1 cellular context compared by ENCODE assay signal in the genomic region with DNA sequence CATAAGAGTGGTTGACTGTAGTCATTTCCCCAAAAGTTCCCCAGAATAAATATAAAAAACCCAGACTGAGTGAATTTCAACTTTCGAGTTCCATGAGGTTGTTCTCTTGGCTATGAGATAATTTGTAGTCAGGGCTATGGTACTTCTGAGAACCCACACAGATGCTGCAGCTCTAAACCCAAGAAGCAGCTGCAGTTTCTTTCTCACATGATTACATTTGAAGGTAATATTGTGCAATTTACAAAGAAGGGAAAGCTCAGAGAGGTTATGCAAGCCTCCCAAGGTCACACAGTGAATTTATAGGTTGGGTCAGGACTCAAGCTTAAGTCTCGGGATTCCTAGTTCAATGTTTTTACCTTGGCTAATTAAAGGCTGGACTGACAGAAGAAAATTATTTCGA.
TF ChIP-seq lines count a peak whose summit lies in the region.

No MANE protein-coding gene starts in this region.

TF ChIP-seq in GM12878, 131 proteins besides CTCF, POLR2A, EP300 and RAD21 (continued from another document and continues in another):
- TF ChIP-seq, protein P1, sequence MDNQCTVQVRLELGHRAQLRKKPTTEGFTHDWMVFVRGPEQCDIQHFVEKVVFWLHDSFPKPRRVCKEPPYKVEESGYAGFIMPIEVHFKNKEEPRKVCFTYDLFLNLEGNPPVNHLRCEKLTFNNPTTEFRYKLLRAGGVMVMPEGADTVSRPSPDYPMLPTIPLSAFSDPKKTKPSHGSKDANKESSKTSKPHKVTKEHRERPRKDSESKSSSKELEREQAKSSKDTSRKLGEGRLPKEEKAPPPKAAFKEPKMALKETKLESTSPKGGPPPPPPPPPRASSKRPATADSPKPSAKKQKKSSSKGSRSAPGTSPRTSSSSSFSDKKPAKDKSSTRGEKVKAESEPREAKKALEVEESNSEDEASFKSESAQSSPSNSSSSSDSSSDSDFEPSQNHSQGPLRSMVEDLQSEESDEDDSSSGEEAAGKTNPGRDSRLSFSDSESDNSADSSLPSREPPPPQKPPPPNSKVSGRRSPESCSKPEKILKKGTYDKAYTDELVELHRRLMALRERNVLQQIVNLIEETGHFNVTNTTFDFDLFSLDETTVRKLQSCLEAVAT (IDR thresholded peaks at IDR 0.05), result no peak
- TF ChIP-seq PAX5 (IDR thresholded peaks at IDR 0.05; ENCODE audit: borderline replicate concordance, low read depth, low read length) (no peak), IRF4 (IDR thresholded peaks at IDR 0.05; ENCODE audit: low read depth, low read length) (no peak), PML (IDR thresholded peaks at IDR 0.05; ENCODE audit: low read length) (no peak), MEF2B (IDR thresholded peaks at IDR 0.05; ENCODE audit: partially characterized antibody, poor library complexity, severe bottlenecking) (no peak), CHD2 (IDR thresholded peaks at IDR 0.05; ENCODE audit: borderline replicate concordance, low read depth, low read length) (no peak), ZBED1 (IDR thresholded peaks at IDR 0.05; ENCODE audit: borderline replicate concordance) (peak; percentile 74; the same call in 1 of the 2 replicates), RAD51 (IDR thresholded peaks at IDR 0.05) (no peak), FOS (IDR thresholded peaks at IDR 0.05; ENCODE audit: borderline replicate concordance, extremely low read depth, insufficient read length) (no peak), TAF1 (IDR thresholded peaks at IDR 0.05; ENCODE audit: borderline replicate concordance, low read depth, low read length) (no peak), MTA3 (IDR thresholded peaks at IDR 0.05; ENCODE audit: borderline replicate concordance, low read length) (peak; percentile 32; the same call in 1 of the 2 replicates), CUX1 (IDR thresholded peaks at IDR 0.05; ENCODE audit: insufficient replicate concordance, low read depth, low read length) (no peak), STAT3 (IDR thresholded peaks at IDR 0.05; ENCODE audit: low read depth, low read length) (no peak), SKIL (IDR thresholded peaks at IDR 0.05; ENCODE audit: low read depth, poor library complexity, severe bottlenecking) (no peak), ATF7 (IDR thresholded peaks at IDR 0.05; ENCODE audit: low read depth) (peak; percentile 57), SIN3A (IDR thresholded peaks at IDR 0.05; ENCODE audit: low read depth, low read length) (no peak), RCOR1 (conservative IDR thresholded peaks at IDR 0.05; ENCODE audit: low read depth, low read length) (no peak), CEBPB (IDR thresholded peaks at IDR 0.05; ENCODE audit: borderline replicate concordance in 1 of 2, low read depth in 2 of 2, low read length in 2 of 2) (peak; percentile 71 to 82; a peak in 3 of 4 replicates), EZH2 (IDR thresholded peaks at IDR 0.05; ENCODE audit: borderline replicate concordance, control insufficient read depth, low read depth, low read length) (no peak), MEF2A (IDR thresholded peaks at IDR 0.05; ENCODE audit: insufficient read depth, low read depth, low read length) (0 out of 2 replicates have a peak, but pooled peaks have one; percentile 55), SMARCA5 (IDR thresholded peaks at IDR 0.05) (peak; percentile 96), KDM1A (IDR thresholded peaks at IDR 0.05; ENCODE audit: borderline replicate concordance) (no peak), POU2F2 (IDR thresholded peaks at IDR 0.05; ENCODE audit: borderline replicate concordance, low read depth, low read length) (no peak), BACH1 (IDR thresholded peaks at IDR 0.05; ENCODE audit: borderline replicate concordance) (no peak), FOXM1 (IDR thresholded peaks at IDR 0.05; ENCODE audit: low read depth, low read length) (peak; percentile 54; the same call in 1 of the 2 replicates), NR2C1 (IDR thresholded peaks at IDR 0.05) (no peak), CREM (IDR thresholded peaks at IDR 0.05; ENCODE audit: low read depth) (peak; percentile 68), ELK1 (IDR thresholded peaks at IDR 0.05; ENCODE audit: low read depth, low read length) (no peak), NRF1 (conservative IDR thresholded peaks at IDR 0.05; ENCODE audit: low read depth, low read length) (no peak), CHD1 (IDR thresholded peaks at IDR 0.05; ENCODE audit: low read depth, low read length) (no peak), ATF2 (IDR thresholded peaks at IDR 0.05; ENCODE audit: low read length) (peak; percentile 86), GATAD2B (conservative IDR thresholded peaks at IDR 0.05; ENCODE audit: low read depth) (0 out of 2 replicates have a peak, but pooled peaks have one; percentile 19), ETV6 (conservative IDR thresholded peaks at IDR 0.05 in 1 of 2, IDR thresholded peaks at IDR 0.05 in 1 of 2; ENCODE audit: borderline replicate concordance in 1 of 2, low read depth in 1 of 2) (peak in 1 of 2 experiments; percentile 45; a peak in 1 of 4 replicates), ATF3 (IDR thresholded peaks at IDR 0.05; ENCODE audit: borderline replicate concordance, extremely low read depth, low read depth, low read length) (no peak)
- TF ChIP-seq, protein P2, sequence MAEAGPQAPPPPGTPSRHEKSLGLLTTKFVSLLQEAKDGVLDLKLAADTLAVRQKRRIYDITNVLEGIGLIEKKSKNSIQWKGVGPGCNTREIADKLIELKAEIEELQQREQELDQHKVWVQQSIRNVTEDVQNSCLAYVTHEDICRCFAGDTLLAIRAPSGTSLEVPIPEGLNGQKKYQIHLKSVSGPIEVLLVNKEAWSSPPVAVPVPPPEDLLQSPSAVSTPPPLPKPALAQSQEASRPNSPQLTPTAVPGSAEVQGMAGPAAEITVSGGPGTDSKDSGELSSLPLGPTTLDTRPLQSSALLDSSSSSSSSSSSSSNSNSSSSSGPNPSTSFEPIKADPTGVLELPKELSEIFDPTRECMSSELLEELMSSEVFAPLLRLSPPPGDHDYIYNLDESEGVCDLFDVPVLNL (IDR thresholded peaks at IDR 0.05; ENCODE audit: low read depth, low read length), result no peak
- TF ChIP-seq, protein P3, sequence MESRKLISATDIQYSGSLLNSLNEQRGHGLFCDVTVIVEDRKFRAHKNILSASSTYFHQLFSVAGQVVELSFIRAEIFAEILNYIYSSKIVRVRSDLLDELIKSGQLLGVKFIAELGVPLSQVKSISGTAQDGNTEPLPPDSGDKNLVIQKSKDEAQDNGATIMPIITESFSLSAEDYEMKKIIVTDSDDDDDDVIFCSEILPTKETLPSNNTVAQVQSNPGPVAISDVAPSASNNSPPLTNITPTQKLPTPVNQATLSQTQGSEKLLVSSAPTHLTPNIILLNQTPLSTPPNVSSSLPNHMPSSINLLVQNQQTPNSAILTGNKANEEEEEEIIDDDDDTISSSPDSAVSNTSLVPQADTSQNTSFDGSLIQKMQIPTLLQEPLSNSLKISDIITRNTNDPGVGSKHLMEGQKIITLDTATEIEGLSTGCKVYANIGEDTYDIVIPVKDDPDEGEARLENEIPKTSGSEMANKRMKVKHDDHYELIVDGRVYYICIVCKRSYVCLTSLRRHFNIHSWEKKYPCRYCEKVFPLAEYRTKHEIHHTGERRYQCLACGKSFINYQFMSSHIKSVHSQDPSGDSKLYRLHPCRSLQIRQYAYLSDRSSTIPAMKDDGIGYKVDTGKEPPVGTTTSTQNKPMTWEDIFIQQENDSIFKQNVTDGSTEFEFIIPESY (IDR thresholded peaks at IDR 0.05), result no peak
- TF ChIP-seq, protein P4, sequence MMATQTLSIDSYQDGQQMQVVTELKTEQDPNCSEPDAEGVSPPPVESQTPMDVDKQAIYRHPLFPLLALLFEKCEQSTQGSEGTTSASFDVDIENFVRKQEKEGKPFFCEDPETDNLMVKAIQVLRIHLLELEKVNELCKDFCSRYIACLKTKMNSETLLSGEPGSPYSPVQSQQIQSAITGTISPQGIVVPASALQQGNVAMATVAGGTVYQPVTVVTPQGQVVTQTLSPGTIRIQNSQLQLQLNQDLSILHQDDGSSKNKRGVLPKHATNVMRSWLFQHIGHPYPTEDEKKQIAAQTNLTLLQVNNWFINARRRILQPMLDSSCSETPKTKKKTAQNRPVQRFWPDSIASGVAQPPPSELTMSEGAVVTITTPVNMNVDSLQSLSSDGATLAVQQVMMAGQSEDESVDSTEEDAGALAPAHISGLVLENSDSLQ (IDR thresholded peaks at IDR 0.05), result no peak
